In genomic region chr2:144414324-144414845, GRCh38 we compare ENCODE assay signal across 8 cellular contexts.
DNase-seq lines count a peak whose midpoint lies in the region; ATAC-seq and TF ChIP-seq lines count a peak whose summit lies in the region.

No MANE protein-coding gene starts in this region.

- POLR2A ChIA-PET in BJ (lab: Charles Lee): no interaction called here

- no peak for TF ChIP-seq POLR2A in esophagus muscularis mucosa (IDR thresholded peaks at IDR 0.05; ENCODE audit: low read depth)

- H3K4me1 ChIP-seq in esophagus muscularis mucosa: peaks cover 0 to 8% (median 6%) of the 10 kb centered on the region in 4 donors

- no peaks in the 10 kb centered on the region for H3K27me3 ChIP-seq in BJ (ENCODE audit: control insufficient read depth, insufficient read depth, low read length)
- no peaks in the 10 kb centered on the region for H3K27me3 ChIP-seq in esophagus muscularis mucosa

- H3K27me3 Mint-ChIP-seq in stimulated activated memory B cell treated with anti-CD40 and anti-IgM and Interleukin-4, amounts not matched to agents 10 μg/mL and 1 μg/mL and 100 μg/mL, for 72 hours: no peaks in the 10 kb centered on the region

- intact Hi-C loops in esophagus muscularis mucosa (cut with DNase I): no loop called here

- TF ChIP-seq CTCF in BJ (IDR thresholded peaks at IDR 0.05; ENCODE audit: insufficient read depth, low read depth, low read length): no peak
- TF ChIP-seq CTCF in esophagus muscularis mucosa (IDR thresholded peaks at IDR 0.05): no peak

- H3K9me3 ChIP-seq in esophagus muscularis mucosa: no peaks in the 10 kb centered on the region

- H3K36me3 Mint-ChIP-seq in stimulated activated memory B cell treated with anti-CD40 and anti-IgM and Interleukin-4, amounts not matched to agents 10 μg/mL and 1 μg/mL and 100 μg/mL, for 72 hours: peaks cover 32% of the 10 kb centered on the region

- H3K4me1 Mint-ChIP-seq in stimulated activated memory B cell treated with anti-CD40 and anti-IgM and Interleukin-4, amounts not matched to agents 10 μg/mL and 1 μg/mL and 100 μg/mL, for 72 hours: peaks cover 19% of the 10 kb centered on the region

- H3K36me3 ChIP-seq in BJ (ENCODE audit: control insufficient read depth, insufficient read depth, low read length) (no peaks in the 10 kb centered on the region), esophagus muscularis mucosa (peaks cover 0 to under 1% (median 0%) of the 10 kb centered on the region in 4 donors)

- no peaks in the 10 kb centered on the region for H3K9me3 Mint-ChIP-seq in stimulated activated memory B cell treated with anti-CD40 and anti-IgM and Interleukin-4, amounts not matched to agents 10 μg/mL and 1 μg/mL and 100 μg/mL, for 72 hours

- 77% methylated on average over 5 of the region's 5 CpGs for WGBS in esophagus muscularis mucosa

- peak overlapping the region; percentile 72 for H3K27ac Mint-ChIP-seq in stimulated activated memory B cell treated with anti-CD40 and anti-IgM and Interleukin-4, amounts not matched to agents 10 μg/mL and 1 μg/mL and 100 μg/mL, for 72 hours

- no peak for TF ChIP-seq EP300 in esophagus muscularis mucosa (IDR thresholded peaks at IDR 0.05)

- no peak overlapping the region for H3K4me3 ChIP-seq in BJ (ENCODE audit: low read depth, low read length)
- H3K4me3 ChIP-seq in esophagus muscularis mucosa: no peak overlapping the region

- H3K4me3 Mint-ChIP-seq in stimulated activated memory B cell treated with anti-CD40 and anti-IgM and Interleukin-4, amounts not matched to agents 10 μg/mL and 1 μg/mL and 100 μg/mL, for 72 hours: no peak overlapping the region

- ATAC-seq in GM21367 (IDR thresholded peaks at IDR 0.05; ENCODE audit: unreplicated experiment): peak; percentile 49
- ATAC-seq in stimulated activated memory B cell treated with anti-CD40 and anti-IgM and Interleukin-4, amounts not matched to agents 10 μg/mL and 1 μg/mL and 100 μg/mL, for 72 hours: peak; percentile 86
- ATAC-seq in GM18517 (IDR thresholded peaks at IDR 0.05; ENCODE audit: unreplicated experiment): no peak

- peak overlapping the region in 3 of 4 donors; percentile 1 to 62 (median 37) for H3K27ac ChIP-seq in esophagus muscularis mucosa (replicated peaks in 1 of 4)

- CTCF ChIA-PET in BJ (lab: Yijun Ruan, JAX): interaction anchor here (0.6 to 1.0 kb wide), 2 partner anchors 12 to 97 kb away, joined by 3 to 4 read pairs; no protein-coding TSS in a partner anchor

- DNase-seq in BJ (ENCODE audit: low read depth) (peak; percentile 77), NOMO-1 treated with dmso at 0.1 percent for 144 hours (lab: John Stamatoyannopoulos, UW; ENCODE audit: unreplicated experiment) (peak; percentile 86), esophagus muscularis mucosa (ENCODE audit: extremely low spot score) (no peak), foreskin melanocyte (no peak), NCI-H82 treated with DMSO at 0.1 percent for 48 hours (lab: John Stamatoyannopoulos, UW; ENCODE audit: unreplicated experiment) (no peak)

Comparison
In these comparisons a context has a peak if more than half of its experiments do, and no peak if none do; other contexts are left out.
1. DNase-seq: peak in BJ (single experiment) and NOMO-1 treated with dmso at 0.1 percent for 144 hours (single experiment); none in esophagus muscularis mucosa (single experiment), foreskin melanocyte (single experiment) and NCI-H82 treated with DMSO at 0.1 percent for 48 hours (single experiment).